ENCODE assay signal across 7 cellular contexts in the genomic region with DNA sequence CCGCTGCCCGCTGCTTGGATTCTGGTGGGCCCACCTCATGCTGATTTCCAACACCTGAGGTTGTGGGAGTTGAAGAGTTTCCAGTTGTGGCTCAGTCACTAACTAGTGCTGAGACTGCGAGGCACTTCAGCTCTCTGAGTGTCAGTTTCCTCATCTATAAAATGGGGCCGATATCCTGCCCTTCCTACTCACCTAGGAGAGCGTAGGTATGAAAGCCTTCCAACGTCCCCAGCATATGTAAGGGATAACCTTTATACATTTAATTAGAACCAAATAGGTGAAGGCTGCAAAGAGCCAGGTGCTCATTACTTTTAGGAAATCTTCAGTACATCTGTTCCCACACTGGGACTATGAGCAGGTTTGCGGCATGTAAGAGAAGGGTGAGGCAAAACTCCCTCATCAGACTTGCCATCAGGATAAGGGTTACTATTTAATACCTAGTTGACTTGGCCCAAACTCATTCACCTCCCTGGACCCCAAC. TPM values are rescaled to one million over a fixed set of nuclear protein-coding genes. Genes with fewer than 3 reads are reported as not detected.
DNase-seq lines count a peak whose midpoint lies in the region; ATAC-seq lines count a peak whose summit lies in the region.

No MANE protein-coding gene starts in this region.

- H3K27me3 Mint-ChIP-seq in activated CD8-positive, alpha-beta T cell treated with anti-CD3 and anti-CD28 coated beads, Interleukin-2, amount 10 ng/mL, durations not matched to agents 7 days and 5 days (ENCODE audit: low read depth) = peaks cover 4% of the 10 kb centered on the region
- no peaks in the 10 kb centered on the region for H3K27me3 Mint-ChIP-seq in stimulated activated naive CD8-positive, alpha-beta T cell treated with anti-CD3 and anti-CD28 coated beads, Interleukin-15, amount 100 ng/mL, for 72 hours

- POLR2A ChIA-PET in activated CD8-positive, alpha-beta T cell treated with anti-CD3 and anti-CD28 coated beads, Interleukin-2, amount 10 ng/mL, durations not matched to agents 7 days and 5 days (lab: Charles Lee) = interaction anchor here (1.4 to 1.8 kb wide), 4 partner anchors 20 to 27 kb away, joined by 3 to 13 read pairs (median 4); partner anchors contain the start of gene C1QL1

- no peaks in the 10 kb centered on the region; the same call in 1 of the 2 replicates for H3K27me3 ChIP-seq in iPS-20b (ENCODE audit: insufficient read depth, low read length)

- no peak overlapping the region for H3K27ac ChIP-seq in iPS-20b (ENCODE audit: low read length)

- CTCF ChIA-PET in activated CD8-positive, alpha-beta T cell treated with anti-CD3 and anti-CD28 coated beads, Interleukin-2, amount 10 ng/mL, durations not matched to agents 7 days and 5 days (lab: Charles Lee) = no interaction called here

- H3K4me3 Mint-ChIP-seq in activated CD8-positive, alpha-beta T cell treated with anti-CD3 and anti-CD28 coated beads, Interleukin-2, amount 10 ng/mL, durations not matched to agents 7 days and 5 days = peak overlapping the region; percentile 96
- peak overlapping the region; percentile 93 to 96 for H3K4me3 Mint-ChIP-seq in stimulated activated naive CD8-positive, alpha-beta T cell treated with anti-CD3 and anti-CD28 coated beads, Interleukin-15, amount 100 ng/mL, for 72 hours

- H3K9me3 ChIP-seq in iPS-20b (ENCODE audit: insufficient read depth, low read depth, low read length) = no peaks in the 10 kb centered on the region

- ATAC-seq in HG02970 (IDR thresholded peaks at IDR 0.05; ENCODE audit: low FRiP score, unreplicated experiment) (peak; percentile 9), GM19467 (IDR thresholded peaks at IDR 0.05; ENCODE audit: unreplicated experiment) (no peak), GM19463 (IDR thresholded peaks at IDR 0.05; ENCODE audit: unreplicated experiment) (no peak)
- no peak for ATAC-seq in activated CD8-positive, alpha-beta T cell treated with anti-CD3 and anti-CD28 coated beads, Interleukin-2, amount 10 ng/mL, durations not matched to agents 7 days and 5 days
- no peak for ATAC-seq in stimulated activated naive CD8-positive, alpha-beta T cell treated with anti-CD3 and anti-CD28 coated beads, Interleukin-15, amount 100 ng/mL, for 72 hours

- peak overlapping the region; percentile 96 for H3K27ac Mint-ChIP-seq in activated CD8-positive, alpha-beta T cell treated with anti-CD3 and anti-CD28 coated beads, Interleukin-2, amount 10 ng/mL, durations not matched to agents 7 days and 5 days
- H3K27ac Mint-ChIP-seq in stimulated activated naive CD8-positive, alpha-beta T cell treated with anti-CD3 and anti-CD28 coated beads, Interleukin-15, amount 100 ng/mL, for 72 hours = peak overlapping the region; percentile 96 to 97

- peaks cover 39% of the 10 kb centered on the region for H3K4me1 Mint-ChIP-seq in activated CD8-positive, alpha-beta T cell treated with anti-CD3 and anti-CD28 coated beads, Interleukin-2, amount 10 ng/mL, durations not matched to agents 7 days and 5 days (ENCODE audit: low read depth)
- peaks cover 8% of the 10 kb centered on the region for H3K4me1 Mint-ChIP-seq in stimulated activated naive CD8-positive, alpha-beta T cell treated with anti-CD3 and anti-CD28 coated beads, Interleukin-15, amount 100 ng/mL, for 72 hours

- H3K4me3 ChIP-seq in iPS-20b (ENCODE audit: low read length) = peak overlapping the region; percentile 97

- 0 out of 2 replicates have a peak, but pooled peaks cover 3% of the 10 kb centered on the region for H3K4me1 ChIP-seq in iPS-20b (ENCODE audit: insufficient read depth, low read length)

- no peak for DNase-seq in activated CD8-positive, alpha-beta T cell treated with anti-CD3 and anti-CD28 coated beads, Interleukin-2, amount 10 ng/mL, durations not matched to agents 7 days and 5 days
- DNase-seq in stimulated activated naive CD8-positive, alpha-beta T cell treated with anti-CD3 and anti-CD28 coated beads, Interleukin-15, amount 100 ng/mL, for 72 hours = no peak
- DNase-seq in NCI-H146 treated with DMSO at 0.1 percent for 48 hours (lab: John Stamatoyannopoulos, UW; ENCODE audit: unreplicated experiment) = no peak

- no peaks in the 10 kb centered on the region for H3K9me3 Mint-ChIP-seq in activated CD8-positive, alpha-beta T cell treated with anti-CD3 and anti-CD28 coated beads, Interleukin-2, amount 10 ng/mL, durations not matched to agents 7 days and 5 days (ENCODE audit: insufficient read depth)
- no peaks in the 10 kb centered on the region for H3K9me3 Mint-ChIP-seq in stimulated activated naive CD8-positive, alpha-beta T cell treated with anti-CD3 and anti-CD28 coated beads, Interleukin-15, amount 100 ng/mL, for 72 hours

- peaks cover 32% of the 10 kb centered on the region for H3K36me3 Mint-ChIP-seq in activated CD8-positive, alpha-beta T cell treated with anti-CD3 and anti-CD28 coated beads, Interleukin-2, amount 10 ng/mL, durations not matched to agents 7 days and 5 days (ENCODE audit: low read depth)

- peaks cover 18% of the 10 kb centered on the region; the same call in 1 of the 2 replicates for H3K36me3 ChIP-seq in iPS-20b (ENCODE audit: insufficient read depth, low read depth, low read length)

- peak overlapping the region; percentile 97; the same call in 1 of the 2 replicates for H3K9ac ChIP-seq in iPS-20b (ENCODE audit: low read depth, low read length)

RNA-seq across cellular contexts. Expression of gene KIF18B, which starts 0.8 kb away (rescaled TPM):
- 100 to 1,000 TPM; 104 to 113 TPM for total RNA-seq in activated CD8-positive, alpha-beta T cell treated with anti-CD3 and anti-CD28 coated beads, Interleukin-2, amount 10 ng/mL, durations not matched to agents 7 days and 5 days

RNA-seq across cellular contexts. Expression of gene C1QL1, which starts 19.7 kb away (rescaled TPM):
- under 1 TPM; 0.34 to 0.68 TPM for total RNA-seq in activated CD8-positive, alpha-beta T cell treated with anti-CD3 and anti-CD28 coated beads, Interleukin-2, amount 10 ng/mL, durations not matched to agents 7 days and 5 days

RNA-seq across cellular contexts. Expression of gene GFAP, which starts 33.1 kb away (rescaled TPM):
- total RNA-seq in activated CD8-positive, alpha-beta T cell treated with anti-CD3 and anti-CD28 coated beads, Interleukin-2, amount 10 ng/mL, durations not matched to agents 7 days and 5 days = not detected

RNA-seq across cellular contexts. Expression of gene EFTUD2, which starts 49.1 kb away (rescaled TPM):
- total RNA-seq in activated CD8-positive, alpha-beta T cell treated with anti-CD3 and anti-CD28 coated beads, Interleukin-2, amount 10 ng/mL, durations not matched to agents 7 days and 5 days = 100 to 1,000 TPM; 148 to 156 TPM
